ENCODE assay signal across 32 cellular contexts in genomic region chr3:170749185-170749584, GRCh38.
"Had no signal": no experiment of that assay in that cellular context is flagged by ENCODE, and none has a peak within 500 bp of the region (broad histone marks: within the 10 kb centered on the region; RNA-seq: fewer than 3 reads in every experiment).

No MANE protein-coding gene starts in this region.

- H3K4me3 ChIP-seq: PC-9 had no signal

- H3K4me2 ChIP-seq: PC-9 had no signal

- DNase-seq: activated B cell treated with CpG ODN at 0.5 μM for 24 hours; activated CD4-positive, alpha-beta memory T cell treated with anti-CD3 and anti-CD28 coated beads for 36 hours; activated CD4-positive, alpha-beta T cell treated with anti-CD3 and anti-CD28 coated beads for 4 hours; activated CD4-positive, alpha-beta T cell treated with anti-CD3 and anti-CD28 coated beads, Interleukin-2, amount 50 U/mL, for 1 hour; activated CD4-positive, CD25-positive, alpha-beta regulatory T cell treated with anti-CD3 and anti-CD28 coated beads, Interleukin-2, amount 50 U/mL, for 72 hours; activated CD8-positive, alpha-beta memory T cell treated with anti-CD3 and anti-CD28 coated beads, Interleukin-2, amount 10 ng/mL, durations not matched to agents 7 days and 5 days; activated CD8-positive, alpha-beta memory T cell treated with anti-CD3 and anti-CD28 coated beads, Interleukin-2, amount 50 U/mL, for 48 hours; activated effector memory CD4-positive, alpha-beta T cell treated with Interleukin-2 at 50 U/mL for 16 hours; activated naive CD4-positive, alpha-beta T cell treated with anti-CD3 and anti-CD28 coated beads, Interleukin-2, amount 10 ng/mL, durations not matched to agents 7 days and 5 days; activated naive CD8-positive, alpha-beta T cell treated with anti-CD3 and anti-CD28 coated beads, Interleukin-2, amount 50 U/mL, for 24 hours; activated T-cell treated with anti-CD3 and anti-CD28 coated beads, Interleukin-2, amount 50 U/mL, for 48 hours; anterior cingulate cortex; brain microvascular endothelial cell; central memory CD4-positive, alpha-beta T cell; Karpas-422; NCI-H1105 treated with DMSO at 0.1 percent for 48 hours; NCI-H1436; NCI-H1694; NCI-H1930; NCI-H2081 treated with DMSO at 0.1 percent for 48 hours; NCI-H510A; NCI-H526; NCI-H748 treated with DMSO at 0.1 percent for 48 hours; NK-92 treated with Interleukin-12 subunit alpha and Interleukin-12 subunit beta, amount 100 ng/mL, for 24 hours; PC-9; Right ventricle myocardium superior; SW 1271; T-helper 1 cell; T-helper 2 cell; T-helper 9 cell had no signal

- H3K27me3 ChIP-seq: brain microvascular endothelial cell had no signal

- H3K36me3 Mint-ChIP-seq: activated CD4-positive, alpha-beta memory T cell treated with anti-CD3 and anti-CD28 coated beads for 36 hours; activated CD8-positive, alpha-beta memory T cell treated with anti-CD3 and anti-CD28 coated beads, Interleukin-2, amount 10 ng/mL, durations not matched to agents 7 days and 5 days; activated naive CD4-positive, alpha-beta T cell treated with anti-CD3 and anti-CD28 coated beads, Interleukin-2, amount 10 ng/mL, durations not matched to agents 7 days and 5 days; activated naive CD8-positive, alpha-beta T cell had no signal

- H3K36me3 ChIP-seq: brain microvascular endothelial cell had no signal

- H3K27ac Mint-ChIP-seq: activated B cell treated with CpG ODN at 0.5 μM for 24 hours; activated CD4-positive, alpha-beta memory T cell treated with anti-CD3 and anti-CD28 coated beads for 36 hours; activated CD8-positive, alpha-beta memory T cell treated with anti-CD3 and anti-CD28 coated beads, Interleukin-2, amount 10 ng/mL, durations not matched to agents 7 days and 5 days; activated naive CD4-positive, alpha-beta T cell treated with anti-CD3 and anti-CD28 coated beads, Interleukin-2, amount 10 ng/mL, durations not matched to agents 7 days and 5 days; activated naive CD8-positive, alpha-beta T cell; activated naive CD8-positive, alpha-beta T cell treated with anti-CD3 and anti-CD28 coated beads, Interleukin-2, amount 50 U/mL, for 24 hours had no signal

- H2AFZ ChIP-seq: PC-9 had no signal

- H3K9me3 Mint-ChIP-seq: activated B cell treated with CpG ODN at 0.5 μM for 24 hours; activated CD4-positive, alpha-beta memory T cell treated with anti-CD3 and anti-CD28 coated beads for 36 hours; activated naive CD4-positive, alpha-beta T cell treated with anti-CD3 and anti-CD28 coated beads, Interleukin-2, amount 10 ng/mL, durations not matched to agents 7 days and 5 days; activated naive CD8-positive, alpha-beta T cell treated with anti-CD3 and anti-CD28 coated beads, Interleukin-2, amount 50 U/mL, for 24 hours had no signal

- ATAC-seq: activated CD8-positive, alpha-beta memory T cell treated with anti-CD3 and anti-CD28 coated beads, Interleukin-2, amount 10 ng/mL, durations not matched to agents 7 days and 5 days; activated naive CD8-positive, alpha-beta T cell treated with anti-CD3 and anti-CD28 coated beads, Interleukin-2, amount 50 U/mL, for 24 hours had no signal

- H3K4me3 Mint-ChIP-seq: activated B cell treated with CpG ODN at 0.5 μM for 24 hours; activated CD4-positive, alpha-beta memory T cell treated with anti-CD3 and anti-CD28 coated beads for 36 hours; activated CD8-positive, alpha-beta memory T cell treated with anti-CD3 and anti-CD28 coated beads, Interleukin-2, amount 10 ng/mL, durations not matched to agents 7 days and 5 days; activated naive CD4-positive, alpha-beta T cell treated with anti-CD3 and anti-CD28 coated beads, Interleukin-2, amount 10 ng/mL, durations not matched to agents 7 days and 5 days; activated naive CD8-positive, alpha-beta T cell; activated naive CD8-positive, alpha-beta T cell treated with anti-CD3 and anti-CD28 coated beads, Interleukin-2, amount 50 U/mL, for 24 hours had no signal

- H3K4me1 Mint-ChIP-seq: activated B cell treated with CpG ODN at 0.5 μM for 24 hours; activated CD8-positive, alpha-beta memory T cell treated with anti-CD3 and anti-CD28 coated beads, Interleukin-2, amount 10 ng/mL, durations not matched to agents 7 days and 5 days; activated naive CD4-positive, alpha-beta T cell treated with anti-CD3 and anti-CD28 coated beads, Interleukin-2, amount 10 ng/mL, durations not matched to agents 7 days and 5 days; activated naive CD8-positive, alpha-beta T cell treated with anti-CD3 and anti-CD28 coated beads, Interleukin-2, amount 50 U/mL, for 24 hours had no signal

- H3K27ac ChIP-seq: brain microvascular endothelial cell, PC-9, VCaP had no signal
